ENCODE assay signal across 2 cellular contexts in genomic region chr2:219443697-219444023, GRCh38.
TF ChIP-seq lines count a peak whose summit lies in the region.

No MANE protein-coding gene starts in this region.

TF ChIP-seq in IMR-90, 13 proteins besides CTCF, POLR2A, EP300 and RAD21:
- no peak for TF ChIP-seq NFE2L2 (IDR thresholded peaks at IDR 0.05; ENCODE audit: low read depth, low read length)
- no peak for TF ChIP-seq MAZ (IDR thresholded peaks at IDR 0.05; ENCODE audit: borderline replicate concordance, low read depth, low read length)
- no peak for TF ChIP-seq SMC3 (IDR thresholded peaks at IDR 0.05; ENCODE audit: low read depth, low read length)
- TF ChIP-seq MXI1 (IDR thresholded peaks at IDR 0.05; ENCODE audit: borderline replicate concordance, low read depth, low read length) = no peak
- no peak for TF ChIP-seq CHD1 (IDR thresholded peaks at IDR 0.05; ENCODE audit: low read depth, low read length)
- TF ChIP-seq FOS (IDR thresholded peaks at IDR 0.05; ENCODE audit: low read depth, low read length) = no peak
- TF ChIP-seq USF2 (IDR thresholded peaks at IDR 0.05; ENCODE audit: low read depth, low read length) = no peak
- TF ChIP-seq BHLHE40 (IDR thresholded peaks at IDR 0.05; ENCODE audit: low read depth, low read length) = no peak
- no peak for TF ChIP-seq CEBPB (IDR thresholded peaks at IDR 0.05; ENCODE audit: low read depth, low read length)
- no peak for TF ChIP-seq ELK1 (IDR thresholded peaks at IDR 0.05; ENCODE audit: borderline replicate concordance, low read depth, low read length)
- no peak for TF ChIP-seq RCOR1 (IDR thresholded peaks at IDR 0.05; ENCODE audit: insufficient replicate concordance, low read length)
- TF ChIP-seq MAFK (IDR thresholded peaks at IDR 0.05; ENCODE audit: low read depth, low read length) = no peak
TF ChIP-seq in IMR-90: peak in this region for 0.

TF ChIP-seq in H1, 55 proteins besides CTCF, POLR2A, EP300 and RAD21:
- TF ChIP-seq CHD2 (IDR thresholded peaks at IDR 0.05; ENCODE audit: low read length) (no peak), USF2 (IDR thresholded peaks at IDR 0.05; ENCODE audit: low read length) (no peak), SP2 (IDR thresholded peaks at IDR 0.05; ENCODE audit: low read length) (no peak), SRF (IDR thresholded peaks at IDR 0.05; ENCODE audit: low read depth, low read length) (no peak), HDAC2 (IDR thresholded peaks at IDR 0.05; ENCODE audit: borderline replicate concordance in 1 of 2, low read depth in 2 of 2, low read length in 2 of 2) (no peak), ASH2L (IDR thresholded peaks at IDR 0.05; ENCODE audit: low read length) (no peak), CHD7 (IDR thresholded peaks at IDR 0.05; ENCODE audit: insufficient replicate concordance, low read length) (no peak), E2F6 (IDR thresholded peaks at IDR 0.05) (no peak), SIX5 (IDR thresholded peaks at IDR 0.05; ENCODE audit: low read depth, low read length) (no peak), ZNF274 (IDR thresholded peaks at IDR 0.05; ENCODE audit: borderline replicate concordance, extremely low read depth, low read length) (no peak), YY1 (IDR thresholded peaks at IDR 0.05; ENCODE audit: low read depth, low read length) (no peak), KDM5A (IDR thresholded peaks at IDR 0.05; ENCODE audit: low read length) (no peak), RFX5 (IDR thresholded peaks at IDR 0.05; ENCODE audit: borderline replicate concordance, low read depth, low read length) (no peak), MAFK (IDR thresholded peaks at IDR 0.05; ENCODE audit: low read depth, low read length) (no peak), SIN3A (conservative IDR thresholded peaks at IDR 0.05 in 1 of 2, IDR thresholded peaks at IDR 0.05 in 1 of 2; ENCODE audit: low read depth in 1 of 2, low read length in 2 of 2) (no peak), EGR1 (IDR thresholded peaks at IDR 0.05; ENCODE audit: borderline replicate concordance, low read depth, low read length) (no peak), TCF12 (IDR thresholded peaks at IDR 0.05; ENCODE audit: low read depth, low read length) (no peak), CBX8 (IDR thresholded peaks at IDR 0.05; ENCODE audit: borderline replicate concordance, low read depth, low read length) (no peak), KDM4A (IDR thresholded peaks at IDR 0.05; ENCODE audit: low read depth, low read length, severe bottlenecking) (no peak), MAX (IDR thresholded peaks at IDR 0.05) (no peak)
